ENCODE assay signal across 9 cellular contexts in the genomic region with DNA sequence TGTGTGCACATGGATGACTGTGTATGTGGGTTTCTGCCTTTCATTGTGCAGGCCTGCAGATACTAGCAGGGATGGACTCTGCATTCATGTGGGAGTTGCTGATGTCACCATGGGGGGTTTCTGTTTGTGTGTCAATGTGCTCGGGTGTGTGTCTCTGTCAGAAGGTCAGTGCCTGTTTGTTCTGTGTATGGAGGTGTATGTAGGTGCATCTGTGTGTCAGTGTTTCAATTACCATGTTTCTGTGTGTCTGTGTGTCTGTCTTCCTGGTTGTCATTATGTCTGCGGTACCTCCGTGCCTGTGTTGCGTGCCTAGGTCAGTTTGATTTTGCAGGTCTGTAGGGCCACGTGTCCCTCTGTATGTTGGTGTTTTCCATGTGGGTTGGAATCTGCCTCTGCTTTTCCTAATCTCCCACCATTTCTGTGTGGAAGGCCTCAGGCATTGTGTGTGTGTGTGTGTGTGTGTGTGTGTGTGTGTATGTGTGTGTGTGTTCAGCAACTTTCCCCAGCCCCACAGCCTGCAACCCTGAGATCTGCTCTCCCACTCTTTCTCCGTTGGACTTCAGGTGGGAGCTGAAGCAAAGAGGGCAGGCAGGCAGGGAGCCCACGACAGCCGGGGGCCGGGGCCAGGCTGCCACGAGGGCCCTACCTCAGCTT. TPM values are rescaled to one million over a fixed set of nuclear protein-coding genes. Genes with fewer than 3 reads are reported as not detected.
A peak's percentile ranks its signal among the peaks of the same experiment; 100 is the strongest.
DNase-seq lines count a peak whose midpoint lies in the region; ATAC-seq and TF ChIP-seq lines count a peak whose summit lies in the region.
"Had no signal": no experiment of that assay in that cellular context is flagged by ENCODE, and none has a peak within 500 bp of the region (broad histone marks: within the 10 kb centered on the region; RNA-seq: fewer than 3 reads in every experiment).

No MANE protein-coding gene starts in this region.

- H3K9ac ChIP-seq in iPS-15b (ENCODE audit: low read depth, low read length), result no peak overlapping the region

- peak overlapping the region; percentile 76 for H3K4me3 Mint-ChIP-seq in activated CD4-positive, alpha-beta T cell treated with anti-CD3 and anti-CD28 coated beads, Interleukin-2, amount 10 ng/mL, durations not matched to agents 7 days and 5 days

- H3K9me3 Mint-ChIP-seq in activated CD4-positive, alpha-beta T cell treated with anti-CD3 and anti-CD28 coated beads, Interleukin-2, amount 10 ng/mL, durations not matched to agents 7 days and 5 days, result no peaks in the 10 kb centered on the region

- no peak for ATAC-seq in GM21619 (IDR thresholded peaks at IDR 0.05; ENCODE audit: unreplicated experiment)

- no peaks in the 10 kb centered on the region for H3K36me3 ChIP-seq in iPS-15b (ENCODE audit: control insufficient read depth, insufficient read depth, low read length)
- H3K36me3 ChIP-seq: neutrophil had no signal

- DNase-seq in activated CD4-positive, alpha-beta T cell treated with anti-CD3 and anti-CD28 coated beads, Interleukin-2, amount 10 ng/mL, durations not matched to agents 7 days and 5 days, result no peak
- DNase-seq in activated CD4-positive, alpha-beta T cell treated with anti-CD3 and anti-CD28 coated beads, Interleukin-2, amount 50 U/mL, for 4 hours, result no peak
- DNase-seq in substantia nigra (lab: John Stamatoyannopoulos, UW), result peak in 1 of 49 donors; percentile 59
- DNase-seq in central memory CD4-positive, alpha-beta T cell, result no peak
- DNase-seq in C1 segment of cervical spinal cord (lab: John Stamatoyannopoulos, UW), result no peak

- H3K27me3 ChIP-seq in iPS-15b (ENCODE audit: control insufficient read depth, insufficient read depth, low read length), result no peaks in the 10 kb centered on the region

- H3K27me3 Mint-ChIP-seq in activated CD4-positive, alpha-beta T cell treated with anti-CD3 and anti-CD28 coated beads, Interleukin-2, amount 10 ng/mL, durations not matched to agents 7 days and 5 days, result no peaks in the 10 kb centered on the region

- peaks cover 11% of the 10 kb centered on the region for H3K36me3 Mint-ChIP-seq in activated CD4-positive, alpha-beta T cell treated with anti-CD3 and anti-CD28 coated beads, Interleukin-2, amount 10 ng/mL, durations not matched to agents 7 days and 5 days (ENCODE audit: low read depth)

- peak overlapping the region; percentile 52 for H3K4me3 ChIP-seq in iPS-15b (ENCODE audit: low read depth, low read length)

- peaks cover 70% of the 10 kb centered on the region for H3K4me1 Mint-ChIP-seq in activated CD4-positive, alpha-beta T cell treated with anti-CD3 and anti-CD28 coated beads, Interleukin-2, amount 10 ng/mL, durations not matched to agents 7 days and 5 days

- peak overlapping the region; percentile 64 for H3K27ac Mint-ChIP-seq in activated CD4-positive, alpha-beta T cell treated with anti-CD3 and anti-CD28 coated beads, Interleukin-2, amount 10 ng/mL, durations not matched to agents 7 days and 5 days

- peaks cover 40% of the 10 kb centered on the region for H3K4me1 ChIP-seq in iPS-15b (ENCODE audit: control insufficient read depth, insufficient read depth, low read length)

- no peaks in the 10 kb centered on the region for H3K9me3 ChIP-seq in iPS-15b (ENCODE audit: control insufficient read depth, insufficient read depth, low read length)
- H3K9me3 ChIP-seq: neutrophil had no signal

- no peak for TF ChIP-seq CTCF in VCaP (conservative IDR thresholded peaks at IDR 0.05)

- POLR2A ChIA-PET in activated CD4-positive, alpha-beta T cell treated with anti-CD3 and anti-CD28 coated beads, Interleukin-2, amount 10 ng/mL, durations not matched to agents 7 days and 5 days (lab: Charles Lee), result interaction anchor here (1.2 kb wide), 1 partner anchor 78 kb away, joined by 4 read pairs; the partner anchor contains the start of gene AHDC1

- CTCF ChIA-PET in activated CD4-positive, alpha-beta T cell treated with anti-CD3 and anti-CD28 coated beads, Interleukin-2, amount 10 ng/mL, durations not matched to agents 7 days and 5 days (lab: Charles Lee), result interaction anchor here (0.8 to 4.2 kb wide), 7 partner anchors 13 to 160 kb away, joined by 3 to 22 read pairs (median 3); partner anchors contain the start of genes AHDC1, IFI6 and MAP3K6

- H3K27ac ChIP-seq in VCaP (peak overlapping the region; percentile 97), substantia nigra (ENCODE audit: low read depth, low read length, poor library complexity, severe bottlenecking) (peak overlapping the region; percentile 75)

RNA-seq across cellular contexts. Expression of gene WASF2, which starts 36.7 kb away (rescaled TPM):
- 100 to 1,000 TPM; 137 to 143 TPM for total RNA-seq in activated CD4-positive, alpha-beta T cell treated with anti-CD3 and anti-CD28 coated beads, Interleukin-2, amount 10 ng/mL, durations not matched to agents 7 days and 5 days
